Comparison of ENCODE assay signal across 20 cellular contexts in the genomic region with DNA sequence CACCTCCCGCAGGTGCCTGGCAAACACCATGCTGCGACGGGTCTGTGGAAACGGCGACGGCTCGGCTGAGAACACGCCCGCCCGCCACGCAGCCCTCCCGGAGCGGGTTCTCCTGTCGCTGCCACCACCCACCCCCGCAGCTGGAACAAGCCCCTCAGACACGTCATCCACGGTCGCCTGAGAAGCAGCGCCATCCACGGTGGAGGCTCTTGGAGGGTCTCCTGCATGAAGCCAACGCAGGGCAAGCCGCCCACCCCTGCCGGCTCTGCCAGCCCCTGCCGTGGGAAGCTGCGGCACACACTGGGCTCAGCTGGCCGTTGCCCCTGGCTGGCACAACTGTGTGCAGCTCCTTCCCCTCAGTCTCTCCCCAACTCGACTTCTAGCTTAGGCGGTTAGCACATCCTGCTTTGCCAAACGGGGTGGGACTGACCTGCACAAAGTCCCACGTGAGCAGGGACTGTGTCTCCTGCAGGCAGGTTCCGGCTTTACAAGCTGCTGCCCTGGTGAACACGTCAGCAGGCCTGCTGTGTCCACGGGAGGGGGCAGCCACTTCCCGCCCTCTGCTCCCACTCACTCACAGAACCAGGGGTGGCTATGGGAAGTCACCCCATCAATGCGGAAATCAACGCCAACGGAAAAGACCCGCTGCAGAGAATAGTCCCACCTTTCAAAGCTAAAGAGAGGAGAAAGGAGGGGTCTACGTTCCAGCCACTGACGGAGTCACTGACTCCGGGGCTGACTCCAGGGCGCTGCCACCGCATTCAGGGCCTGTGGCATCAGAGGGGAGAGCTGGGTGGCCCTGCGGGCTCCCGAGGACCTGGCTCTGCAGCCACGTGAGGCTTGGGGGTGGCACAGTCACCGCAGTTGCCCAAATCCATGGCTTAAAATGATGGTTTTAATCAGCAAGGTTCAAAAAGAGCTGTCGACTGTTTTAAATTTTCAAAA. TPM values are rescaled to one million over a fixed set of nuclear protein-coding genes. Genes with fewer than 3 reads are reported as not detected.
DNase-seq lines count a peak whose midpoint lies in the region; ATAC-seq and TF ChIP-seq lines count a peak whose summit lies in the region.
"Had no signal": no experiment of that assay in that cellular context is flagged by ENCODE, and none has a peak within 500 bp of the region (broad histone marks: within the 10 kb centered on the region; RNA-seq: fewer than 3 reads in every experiment).

No MANE protein-coding gene starts in this region.

- no peak overlapping the region for H3K4ac ChIP-seq in neuronal stem cell (ENCODE audit: low read length)

- H3K9me3 ChIP-seq in neuronal stem cell (replicated peaks in 1 of 2; ENCODE audit: control insufficient read depth in 2 of 2, insufficient read depth in 1 of 2, low read depth in 1 of 2, low read length in 2 of 2): peaks cover 0 to 28% of the 10 kb centered on the region in 2 donors
- no peaks in the 10 kb centered on the region for H3K9me3 ChIP-seq in upper lobe of right lung
- no peaks in the 10 kb centered on the region for H3K9me3 ChIP-seq in CD8-positive, alpha-beta memory T cell (ENCODE audit: low read length)
- H3K9me3 ChIP-seq: uterus had no signal

- H3K27ac Mint-ChIP-seq in CD8-positive, alpha-beta memory T cell: peak overlapping the region in 1 of 8 donors; percentile 60
- H3K27ac Mint-ChIP-seq: activated CD4-positive, alpha-beta T cell treated with anti-CD3 and anti-CD28 coated beads for 36 hours; activated naive CD4-positive, alpha-beta T cell treated with anti-CD3 and anti-CD28 coated beads for 36 hours; dendritic cell treated with granulocyte-macrophage colony-stimulating factor and Interleukin-4, amounts not matched to agents 40 ng/mL and 50 ng/mL, for 4 days; stimulated activated naive CD8-positive, alpha-beta T cell treated with anti-CD3 and anti-CD28 coated beads, Interleukin-15, amount 100 ng/mL, for 72 hours had no signal

- CTCF ChIA-PET in CD8-positive, alpha-beta memory T cell (lab: Charles Lee): no interaction called here

- no peak for TF ChIP-seq CTCF in upper lobe of right lung (IDR thresholded peaks at IDR 0.05)

- peak overlapping the region; percentile 68 for H2BK120ac ChIP-seq in neuronal stem cell (ENCODE audit: low read depth, low read length)

- H3K4me3 Mint-ChIP-seq in CD8-positive, alpha-beta memory T cell: no peak overlapping the region
- H3K4me3 Mint-ChIP-seq: activated CD4-positive, alpha-beta T cell treated with anti-CD3 and anti-CD28 coated beads for 36 hours; activated naive CD4-positive, alpha-beta T cell treated with anti-CD3 and anti-CD28 coated beads for 36 hours; dendritic cell treated with granulocyte-macrophage colony-stimulating factor and Interleukin-4, amounts not matched to agents 40 ng/mL and 50 ng/mL, for 4 days; stimulated activated naive CD8-positive, alpha-beta T cell treated with anti-CD3 and anti-CD28 coated beads, Interleukin-15, amount 100 ng/mL, for 72 hours had no signal

- H3K79me1 ChIP-seq in neuronal stem cell (ENCODE audit: low read depth, low read length): no peaks in the 10 kb centered on the region

- H3K27ac ChIP-seq in neuronal stem cell (replicated peaks; ENCODE audit: low read length) (no peak overlapping the region), upper lobe of right lung (no peak overlapping the region)
- H3K27ac ChIP-seq in CD8-positive, alpha-beta memory T cell (ENCODE audit: low read depth, low read length): no peak overlapping the region
- H3K27ac ChIP-seq: cardiac muscle cell, uterus had no signal

- POLR2A ChIA-PET in CD8-positive, alpha-beta memory T cell (lab: Charles Lee): no interaction called here

- no peaks in the 10 kb centered on the region for H3K4me1 ChIP-seq in neuronal stem cell (ENCODE audit: control insufficient read depth in 2 of 2, insufficient read depth in 1 of 2, low read depth in 1 of 2, low read length in 2 of 2)
- H3K4me1 ChIP-seq in upper lobe of right lung: no peaks in the 10 kb centered on the region
- no peaks in the 10 kb centered on the region for H3K4me1 ChIP-seq in CD8-positive, alpha-beta memory T cell (ENCODE audit: insufficient read depth, low read length)
- H3K4me1 ChIP-seq: uterus had no signal

- H3K14ac ChIP-seq in neuronal stem cell (ENCODE audit: low read length): no peak overlapping the region

- no peak overlapping the region for H2AFZ ChIP-seq in neuronal stem cell (ENCODE audit: low read length)

- DNase-seq in cardiac septum (ENCODE audit: low spot score): peak; percentile 58
- no peak for DNase-seq in Right ventricle myocardium inferior (ENCODE audit: missing footprints)
- peak; percentile 35 for DNase-seq in ecto neural progenitor cell (ENCODE audit: low spot score)
- DNase-seq in neuronal stem cell (ENCODE audit: low spot score): no peak
- no peak for DNase-seq in upper lobe of right lung
- no peak for DNase-seq in CD8-positive, alpha-beta memory T cell
- DNase-seq in stimulated activated naive CD4-positive, alpha-beta T cell (lab: John Stamatoyannopoulos, UW): no peak
- DNase-seq: activated CD4-positive, alpha-beta T cell treated with anti-CD3 and anti-CD28 coated beads for 36 hours; C1 segment of cervical spinal cord; midbrain; NCI-H1092; NCI-H2029 treated with DMSO at 0.1 percent for 48 hours; SHP77 treated with DMSO at 0.1 percent for 48 hours; stimulated activated CD4-positive, alpha-beta T cell treated with anti-CD3 and anti-CD28 coated beads, Interleukin-4, amount 100 ng/mL, for 4 hours; stimulated activated naive CD8-positive, alpha-beta T cell treated with anti-CD3 and anti-CD28 coated beads, Interleukin-15, amount 100 ng/mL, for 72 hours had no signal

- H3K4me3 ChIP-seq in neuronal stem cell (ENCODE audit: low read length in 2 of 2) (no peak overlapping the region), upper lobe of right lung (no peak overlapping the region)
- H3K4me3 ChIP-seq in CD8-positive, alpha-beta memory T cell (ENCODE audit: low read length): no peak overlapping the region
- H3K4me3 ChIP-seq: cardiac muscle cell, uterus had no signal

- H3K9ac ChIP-seq in neuronal stem cell (ENCODE audit: low read depth, low read length, poor library complexity): no peak overlapping the region

- no peaks in the 10 kb centered on the region for H3K27me3 Mint-ChIP-seq in CD8-positive, alpha-beta memory T cell
- H3K27me3 Mint-ChIP-seq: activated CD4-positive, alpha-beta T cell treated with anti-CD3 and anti-CD28 coated beads for 36 hours; dendritic cell treated with granulocyte-macrophage colony-stimulating factor and Interleukin-4, amounts not matched to agents 40 ng/mL and 50 ng/mL, for 4 days; stimulated activated naive CD8-positive, alpha-beta T cell treated with anti-CD3 and anti-CD28 coated beads, Interleukin-15, amount 100 ng/mL, for 72 hours had no signal

- H2AK5ac ChIP-seq in neuronal stem cell (ENCODE audit: low read depth, low read length): no peak overlapping the region

- H3K4me2 ChIP-seq in neuronal stem cell (ENCODE audit: insufficient read depth, low read length, poor library complexity, severe bottlenecking): no peak overlapping the region

- H2BK5ac ChIP-seq in neuronal stem cell (ENCODE audit: low read length): no peak overlapping the region

- H3K9me3 Mint-ChIP-seq in CD8-positive, alpha-beta memory T cell: no peaks in the 10 kb centered on the region
- H3K9me3 Mint-ChIP-seq: activated naive CD4-positive, alpha-beta T cell treated with anti-CD3 and anti-CD28 coated beads for 36 hours; dendritic cell treated with granulocyte-macrophage colony-stimulating factor and Interleukin-4, amounts not matched to agents 40 ng/mL and 50 ng/mL, for 4 days; stimulated activated naive CD8-positive, alpha-beta T cell treated with anti-CD3 and anti-CD28 coated beads, Interleukin-15, amount 100 ng/mL, for 72 hours had no signal

- peaks cover 0 to 59% (median 13%) of the 10 kb centered on the region in 3 donors for H3K36me3 Mint-ChIP-seq in CD8-positive, alpha-beta memory T cell

- no peak overlapping the region for H4K91ac ChIP-seq in neuronal stem cell (ENCODE audit: low read depth, low read length, poor library complexity)

- ATAC-seq in Right ventricle myocardium inferior (no peak), upper lobe of right lung (peak; percentile 20), HG03159 (IDR thresholded peaks at IDR 0.05; ENCODE audit: unreplicated experiment) (no peak)
- ATAC-seq: activated CD4-positive, alpha-beta T cell treated with anti-CD3 and anti-CD28 coated beads for 36 hours; stimulated activated naive CD8-positive, alpha-beta T cell treated with anti-CD3 and anti-CD28 coated beads, Interleukin-15, amount 100 ng/mL, for 72 hours had no signal

- no peaks in the 10 kb centered on the region for H3K4me1 Mint-ChIP-seq in CD8-positive, alpha-beta memory T cell
- H3K4me1 Mint-ChIP-seq: activated CD4-positive, alpha-beta T cell treated with anti-CD3 and anti-CD28 coated beads for 36 hours; stimulated activated naive CD8-positive, alpha-beta T cell treated with anti-CD3 and anti-CD28 coated beads, Interleukin-15, amount 100 ng/mL, for 72 hours had no signal

- H2BK12ac ChIP-seq in neuronal stem cell (ENCODE audit: low read length): no peak overlapping the region

- peak overlapping the region; percentile 65 for H4K8ac ChIP-seq in neuronal stem cell (ENCODE audit: low read depth, low read length)

- H3K36me3 ChIP-seq in neuronal stem cell (replicated peaks in 1 of 2; ENCODE audit: control insufficient read depth in 2 of 2, insufficient read depth in 2 of 2, low read length in 2 of 2) (peaks cover 56 to 97% of the 10 kb centered on the region in 2 donors), upper lobe of right lung (peaks cover 83% of the 10 kb centered on the region)
- H3K36me3 ChIP-seq in CD8-positive, alpha-beta memory T cell (ENCODE audit: insufficient read depth, low read length): peaks cover 19% of the 10 kb centered on the region
- H3K36me3 ChIP-seq: uterus had no signal

- WGBS in neuronal stem cell (ENCODE audit: extremely low coverage in 2 of 2, insufficient read length in 2 of 2, insufficient replicate concordance in 1 of 2), 2 donors: no CpG with 5 or more reads among the region's 48 CpGs

- H2BK15ac ChIP-seq in neuronal stem cell (ENCODE audit: low read length): no peak overlapping the region

- intact Hi-C loops in cardiac septum (cut with DNase I) (no loop called here), Right ventricle myocardium inferior (cut with DNase I) (no loop called here), upper lobe of right lung (cut with DNase I) (no loop called here)

- no peaks in the 10 kb centered on the region for H3K27me3 ChIP-seq in neuronal stem cell (ENCODE audit: control insufficient read depth in 3 of 3, insufficient read depth in 3 of 3, low read depth in 1 of 3, low read length in 3 of 3)
- no peaks in the 10 kb centered on the region for H3K27me3 ChIP-seq in upper lobe of right lung
- H3K27me3 ChIP-seq in CD8-positive, alpha-beta memory T cell (ENCODE audit: insufficient read depth, low read length, poor library complexity, severe bottlenecking): no peaks in the 10 kb centered on the region
- H3K27me3 ChIP-seq: cardiac muscle cell, uterus had no signal

- H3K18ac ChIP-seq in neuronal stem cell (ENCODE audit: low read length): no peak overlapping the region

- H3K23ac ChIP-seq in neuronal stem cell (ENCODE audit: low read depth, low read length, poor library complexity): peak overlapping the region; percentile 85

RNA-seq across cellular contexts. Expression of gene POFUT2, which starts 10.3 kb away (rescaled TPM):
- total RNA-seq in cardiac septum (20.1 TPM), Right ventricle myocardium inferior (16.9 TPM), upper lobe of right lung (29.0 TPM)
- polyA plus RNA-seq in neuronal stem cell (2013, experiment 1 of 2): 33.3 TPM
- 32.4 TPM for polyA plus RNA-seq in neuronal stem cell (2013, experiment 2 of 2)
- total RNA-seq in CD8-positive, alpha-beta memory T cell: 10 to 100 TPM; 13.5 to 14.5 TPM
- polyA plus RNA-seq in CD8-positive, alpha-beta memory T cell: 4.9 TPM

Comparison
In these comparisons a context has a peak if more than half of its experiments do, and no peak if none do; other contexts are left out.
1. DNase-seq: peak in cardiac septum (single experiment) and ecto neural progenitor cell (single experiment); none in Right ventricle myocardium inferior (single experiment), neuronal stem cell (single experiment), upper lobe of right lung (single experiment), CD8-positive, alpha-beta memory T cell (0 of 5) and stimulated activated naive CD4-positive, alpha-beta T cell (0 of 6).